Comparison of ENCODE assay signal across 12 cellular contexts in genomic region chr1:230754831-230755230, GRCh38.
DNase-seq lines count a peak whose midpoint lies in the region; ATAC-seq, FAIRE-seq and TF ChIP-seq lines count a peak whose summit lies in the region.
"Had no signal": no experiment of that assay in that cellular context is flagged by ENCODE, and none has a peak within 500 bp of the region (broad histone marks: within the 10 kb centered on the region; RNA-seq: fewer than 3 reads in every experiment).

No MANE protein-coding gene starts in this region.

- DNase-seq in EL = peak; percentile 32
- DNase-seq in RCC 7860 (ENCODE audit: low spot score) = peak; percentile 82
- peak; percentile 80 for DNase-seq in glomerular visceral epithelial cell (ENCODE audit: extremely low spot score)
- no peak for DNase-seq in DMS79 treated with DMSO at 0.1 percent for 48 hours (lab: John Stamatoyannopoulos, UW)
- DNase-seq in NCI-H524 (lab: John Stamatoyannopoulos, UW) = no peak
- no peak for DNase-seq in Ammon's horn (ENCODE audit: low spot score)
- no peak for DNase-seq in effector memory CD8-positive, alpha-beta T cell
- DNase-seq: activated naive CD8-positive, alpha-beta T cell treated with anti-CD3 and anti-CD28 coated beads, Interleukin-2, amount 10 ng/mL, durations not matched to agents 7 days and 5 days; CD8-positive, alpha-beta T cell; NCI-H1436 treated with DMSO at 0.1 percent for 48 hours had no signal

- TF ChIP-seq CTCF in nephron (IDR thresholded peaks at IDR 0.05; ENCODE audit: unreplicated experiment in 3 of 3) = no peak

- H3K36me3 Mint-ChIP-seq in nephron (ENCODE audit: low read depth) = no peaks in the 10 kb centered on the region
- H3K36me3 Mint-ChIP-seq in effector memory CD8-positive, alpha-beta T cell (ENCODE audit: insufficient read depth) = no peaks in the 10 kb centered on the region
- H3K36me3 Mint-ChIP-seq: activated naive CD8-positive, alpha-beta T cell treated with anti-CD3 and anti-CD28 coated beads, Interleukin-2, amount 10 ng/mL, durations not matched to agents 7 days and 5 days; CD8-positive, alpha-beta T cell had no signal

- FAIRE-seq in RCC 7860 (lab: Jason Lieb, UNC) = peak; percentile 95

- H3K27me3 Mint-ChIP-seq in nephron (ENCODE audit: low read depth) = peaks cover 7% of the 10 kb centered on the region
- peaks cover 30 to 40% of the 10 kb centered on the region in 2 donors for H3K27me3 Mint-ChIP-seq in effector memory CD8-positive, alpha-beta T cell

- H3K27ac Mint-ChIP-seq in nephron = peak overlapping the region in 2 of 3 experiments; percentile 23 to 28
- H3K27ac Mint-ChIP-seq in effector memory CD8-positive, alpha-beta T cell = no peak overlapping the region
- H3K27ac Mint-ChIP-seq: activated naive CD8-positive, alpha-beta T cell treated with anti-CD3 and anti-CD28 coated beads, Interleukin-2, amount 10 ng/mL, durations not matched to agents 7 days and 5 days; T-helper 2 cell treated with Interferon-gamma antibody and Interleukin-4, amounts not matched to agents 5 μg/mL and 100 μg/mL, for 36 hours had no signal

- ATAC-seq in effector memory CD8-positive, alpha-beta T cell (replicated peaks) = no peak
- ATAC-seq: CD8-positive, alpha-beta T cell had no signal

- peaks cover 65% of the 10 kb centered on the region for H3K4me1 Mint-ChIP-seq in nephron
- no peaks in the 10 kb centered on the region for H3K4me1 Mint-ChIP-seq in effector memory CD8-positive, alpha-beta T cell (ENCODE audit: low read depth in 2 of 2)
- H3K4me1 Mint-ChIP-seq: activated naive CD8-positive, alpha-beta T cell treated with anti-CD3 and anti-CD28 coated beads, Interleukin-2, amount 10 ng/mL, durations not matched to agents 7 days and 5 days had no signal

- H3K9me3 Mint-ChIP-seq in nephron = no peaks in the 10 kb centered on the region
- no peaks in the 10 kb centered on the region for H3K9me3 Mint-ChIP-seq in effector memory CD8-positive, alpha-beta T cell
- H3K9me3 Mint-ChIP-seq: activated naive CD8-positive, alpha-beta T cell treated with anti-CD3 and anti-CD28 coated beads, Interleukin-2, amount 10 ng/mL, durations not matched to agents 7 days and 5 days; CD8-positive, alpha-beta T cell; T-helper 2 cell treated with Interferon-gamma antibody and Interleukin-4, amounts not matched to agents 5 μg/mL and 100 μg/mL, for 36 hours had no signal

- no peak overlapping the region for H3K4me3 Mint-ChIP-seq in nephron
- no peak overlapping the region for H3K4me3 Mint-ChIP-seq in effector memory CD8-positive, alpha-beta T cell
- H3K4me3 Mint-ChIP-seq: activated naive CD8-positive, alpha-beta T cell treated with anti-CD3 and anti-CD28 coated beads, Interleukin-2, amount 10 ng/mL, durations not matched to agents 7 days and 5 days had no signal

Comparison
In these comparisons a context has a peak if more than half of its experiments do, and no peak if none do; other contexts are left out.
1. DNase-seq: peak in EL (single experiment), RCC 7860 (single experiment) and glomerular visceral epithelial cell (single experiment); none in DMS79 treated with DMSO at 0.1 percent for 48 hours (single experiment), NCI-H524 (0 of 2), Ammon's horn (single experiment) and effector memory CD8-positive, alpha-beta T cell (0 of 3).
2. H3K27ac Mint-ChIP-seq: peak in nephron (2 of 3); none in effector memory CD8-positive, alpha-beta T cell (0 of 2).